ENCODE assay signal across 38 cellular contexts in the genomic region with DNA sequence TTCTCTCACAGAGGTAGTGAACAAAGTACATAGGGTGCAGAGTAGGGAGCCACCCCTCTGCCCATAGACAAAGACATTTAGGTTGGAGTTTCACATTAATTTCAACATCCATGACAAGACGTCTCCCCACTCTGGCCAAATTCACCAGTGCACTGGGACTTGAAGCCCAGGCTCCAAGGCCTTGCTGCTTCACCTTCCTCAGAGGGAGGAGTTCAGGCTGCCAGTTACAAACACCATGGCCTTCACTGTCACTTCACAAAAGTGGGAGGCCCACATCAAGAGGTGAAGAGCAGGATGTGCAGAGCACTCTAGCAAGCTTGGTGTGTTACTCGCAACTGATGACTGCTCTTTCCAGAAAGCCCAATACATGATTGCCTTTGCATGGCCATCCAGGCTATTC. TPM values are rescaled to one million over a fixed set of nuclear protein-coding genes. Genes with fewer than 3 reads are reported as not detected.
"Had no signal": no experiment of that assay in that cellular context is flagged by ENCODE, and none has a peak within 500 bp of the region (broad histone marks: within the 10 kb centered on the region; RNA-seq: fewer than 3 reads in every experiment).

No MANE protein-coding gene starts in this region.

- ATAC-seq: activated CD8-positive, alpha-beta T cell treated with anti-CD3 and anti-CD28 coated beads for 36 hours; activated naive CD4-positive, alpha-beta T cell treated with anti-CD3 and anti-CD28 coated beads, Interleukin-2, amount 50 U/mL, for 72 hours; activated T-cell treated with anti-CD3 and anti-CD28 coated beads, Interleukin-2, amount 50 U/mL, for 4 hours; activated T-cell treated with anti-CD3 and anti-CD28 coated beads, Interleukin-2, amount 50 U/mL, for 72 hours; activated T-helper 17 cell treated with anti-CD3 and anti-CD28 coated beads, Interleukin-2, amount 50 U/mL, for 72 hours; body of pancreas had no signal

- H3K36me3 Mint-ChIP-seq: activated naive CD4-positive, alpha-beta T cell treated with anti-CD3 and anti-CD28 coated beads, Interleukin-2, amount 50 U/mL, for 72 hours; activated naive CD8-positive, alpha-beta T cell treated with anti-CD3 and anti-CD28 coated beads for 36 hours had no signal

- H3K36me3 ChIP-seq: adrenal gland, brain microvascular endothelial cell, breast epithelium had no signal

- H3K9me3 ChIP-seq: adrenal gland, body of pancreas had no signal

- H3K4me3 ChIP-seq: adrenal gland, body of pancreas, breast epithelium had no signal

- DNase-seq: activated B cell treated with CpG ODN at 0.5 μM for 24 hours; activated CD4-positive, alpha-beta memory T cell treated with anti-CD3 and anti-CD28 coated beads for 36 hours; activated CD4-positive, alpha-beta T cell treated with anti-CD3 and anti-CD28 coated beads for 48 hours; activated CD4-positive, alpha-beta T cell treated with anti-CD3 and anti-CD28 coated beads, Interleukin-2, amount 50 U/mL, for 1 hour; activated CD4-positive, alpha-beta T cell treated with anti-CD3 and anti-CD28 coated beads, Interleukin-2, amount 50 U/mL, for 4 hours; activated CD4-positive, CD25-positive, alpha-beta regulatory T cell treated with anti-CD3 and anti-CD28 coated beads, Interleukin-2, amount 50 U/mL, for 72 hours; activated CD8-positive, alpha-beta memory T cell treated with anti-CD3 and anti-CD28 coated beads, Interleukin-2, amount 50 U/mL, for 4 hours; activated CD8-positive, alpha-beta T cell treated with anti-CD3 and anti-CD28 coated beads for 36 hours; activated effector memory CD4-positive, alpha-beta T cell treated with anti-CD3 and anti-CD28 coated beads, Interleukin-2, amount 50 U/mL, for 16 hours; activated gamma-delta T cell treated with Interleukin-2 at 50 U/mL for 16 hours; activated naive CD4-positive, alpha-beta T cell; activated naive CD4-positive, alpha-beta T cell treated with anti-CD3 and anti-CD28 coated beads for 36 hours; activated naive CD4-positive, alpha-beta T cell treated with anti-CD3 and anti-CD28 coated beads, Interleukin-2, amount 50 U/mL, for 16 hours; activated naive CD8-positive, alpha-beta T cell treated with anti-CD3 and anti-CD28 coated beads for 36 hours; activated T-cell treated with anti-CD3 and anti-CD28 coated beads for 4 hours; activated T-cell treated with anti-CD3 and anti-CD28 coated beads, Interleukin-2, amount 50 U/mL, for 1 hour; activated T-cell treated with anti-CD3 and anti-CD28 coated beads, Interleukin-2, amount 50 U/mL, for 4 hours; activated T-cell treated with anti-CD3 and anti-CD28 coated beads, Interleukin-2, amount 50 U/mL, for 72 hours; adrenal gland; amniotic stem cell; aorta; body of pancreas; brain microvascular endothelial cell; caudate nucleus; cerebellar nuclear complex; T-helper 2 cell; T-helper 9 cell had no signal

- H3K27me3 ChIP-seq: adrenal gland, body of pancreas, brain microvascular endothelial cell, breast epithelium had no signal

- H3K4me1 Mint-ChIP-seq: activated naive CD8-positive, alpha-beta T cell treated with anti-CD3 and anti-CD28 coated beads for 36 hours; activated T-helper 17 cell treated with anti-CD3 and anti-CD28 coated beads, Interleukin-2, amount 50 U/mL, for 72 hours; central memory CD8-positive, alpha-beta T cell had no signal

- H3K9me3 Mint-ChIP-seq: activated T-cell treated with anti-CD3 and anti-CD28 coated beads, Interleukin-2, amount 50 U/mL, for 4 hours; activated T-helper 1 cell treated with anti-CD3 and anti-CD28 coated beads, Interleukin-12 subunit alpha, Interleukin-12 subunit beta, Interleukin-2, Interleukin-4 antibody, amounts not matched to agents 30 ng/mL and 10 ng/mL and 1 ng/mL, durations not matched to agents 14 hours and 24 hours and 36 hours; activated T-helper 17 cell treated with anti-CD3 and anti-CD28 coated beads, Interleukin-2, amount 50 U/mL, for 72 hours; T-helper 1 cell treated with Interleukin-12 subunit alpha and Interleukin-12 subunit beta and Interleukin-4 antibody, amounts not matched to agents 30 μg/mL and 1 μg/mL, for 36 hours; T-helper 2 cell treated with Interferon-gamma antibody and Interleukin-4, amounts not matched to agents 5 μg/mL and 100 μg/mL, for 36 hours had no signal

- H3K4me1 ChIP-seq: adrenal gland, body of pancreas, breast epithelium had no signal

- H3K27ac Mint-ChIP-seq: activated B cell treated with CpG ODN at 0.5 μM for 24 hours; activated CD4-positive, alpha-beta memory T cell treated with anti-CD3 and anti-CD28 coated beads for 36 hours; activated CD8-positive, alpha-beta T cell treated with anti-CD3 and anti-CD28 coated beads for 36 hours; activated naive CD4-positive, alpha-beta T cell treated with anti-CD3 and anti-CD28 coated beads for 36 hours; activated naive CD4-positive, alpha-beta T cell treated with anti-CD3 and anti-CD28 coated beads, Interleukin-2, amount 50 U/mL, for 72 hours; activated naive CD8-positive, alpha-beta T cell treated with anti-CD3 and anti-CD28 coated beads for 36 hours; activated T-cell treated with anti-CD3 and anti-CD28 coated beads, Interleukin-2, amount 50 U/mL, for 72 hours; activated T-helper 1 cell treated with anti-CD3 and anti-CD28 coated beads, Interleukin-12 subunit alpha, Interleukin-12 subunit beta, Interleukin-2, Interleukin-4 antibody, amounts not matched to agents 30 ng/mL and 10 ng/mL and 1 ng/mL, durations not matched to agents 14 hours and 24 hours and 36 hours; activated T-helper 17 cell treated with anti-CD3 and anti-CD28 coated beads, Interleukin-2, amount 50 U/mL, for 72 hours; T-helper 1 cell treated with Interleukin-12 subunit alpha and Interleukin-12 subunit beta and Interleukin-4 antibody, amounts not matched to agents 30 μg/mL and 1 μg/mL, for 36 hours; T-helper 2 cell treated with Interferon-gamma antibody and Interleukin-4, amounts not matched to agents 5 μg/mL and 100 μg/mL, for 36 hours had no signal

- H3K27ac ChIP-seq: adrenal gland, body of pancreas, brain microvascular endothelial cell, breast epithelium, VCaP had no signal

- FAIRE-seq: astrocyte, TTC549 had no signal

- H3K4me3 Mint-ChIP-seq: activated B cell treated with CpG ODN at 0.5 μM for 24 hours; activated CD4-positive, alpha-beta memory T cell treated with anti-CD3 and anti-CD28 coated beads for 36 hours; activated CD8-positive, alpha-beta T cell treated with anti-CD3 and anti-CD28 coated beads for 36 hours; activated naive CD4-positive, alpha-beta T cell treated with anti-CD3 and anti-CD28 coated beads for 36 hours; activated naive CD8-positive, alpha-beta T cell treated with anti-CD3 and anti-CD28 coated beads for 36 hours; activated T-cell treated with anti-CD3 and anti-CD28 coated beads, Interleukin-2, amount 50 U/mL, for 4 hours; activated T-cell treated with anti-CD3 and anti-CD28 coated beads, Interleukin-2, amount 50 U/mL, for 72 hours; activated T-helper 1 cell treated with anti-CD3 and anti-CD28 coated beads, Interleukin-12 subunit alpha, Interleukin-12 subunit beta, Interleukin-2, Interleukin-4 antibody, amounts not matched to agents 30 ng/mL and 10 ng/mL and 1 ng/mL, durations not matched to agents 14 hours and 24 hours and 36 hours; activated T-helper 17 cell treated with anti-CD3 and anti-CD28 coated beads, Interleukin-2, amount 50 U/mL, for 72 hours; central memory CD8-positive, alpha-beta T cell; T-helper 1 cell treated with Interleukin-12 subunit alpha and Interleukin-12 subunit beta and Interleukin-4 antibody, amounts not matched to agents 30 μg/mL and 1 μg/mL, for 36 hours; T-helper 2 cell treated with Interferon-gamma antibody and Interleukin-4, amounts not matched to agents 5 μg/mL and 100 μg/mL, for 36 hours had no signal

RNA-seq across cellular contexts. Expression of a gene that starts 15.8 kb away (rescaled TPM):
- total RNA-seq: activated CD4-positive, alpha-beta memory T cell treated with anti-CD3 and anti-CD28 coated beads for 36 hours; activated CD8-positive, alpha-beta memory T cell treated with anti-CD3 and anti-CD28 coated beads for 36 hours; activated CD8-positive, alpha-beta T cell treated with anti-CD3 and anti-CD28 coated beads for 36 hours; activated naive CD4-positive, alpha-beta T cell treated with anti-CD3 and anti-CD28 coated beads for 36 hours; activated naive CD4-positive, alpha-beta T cell treated with anti-CD3 and anti-CD28 coated beads, Interleukin-2, amount 50 U/mL, for 72 hours; activated naive CD8-positive, alpha-beta T cell treated with anti-CD3 and anti-CD28 coated beads for 36 hours; activated T-cell treated with anti-CD3 and anti-CD28 coated beads, Interleukin-2, amount 50 U/mL, for 72 hours had no signal
